In the genomic region with DNA sequence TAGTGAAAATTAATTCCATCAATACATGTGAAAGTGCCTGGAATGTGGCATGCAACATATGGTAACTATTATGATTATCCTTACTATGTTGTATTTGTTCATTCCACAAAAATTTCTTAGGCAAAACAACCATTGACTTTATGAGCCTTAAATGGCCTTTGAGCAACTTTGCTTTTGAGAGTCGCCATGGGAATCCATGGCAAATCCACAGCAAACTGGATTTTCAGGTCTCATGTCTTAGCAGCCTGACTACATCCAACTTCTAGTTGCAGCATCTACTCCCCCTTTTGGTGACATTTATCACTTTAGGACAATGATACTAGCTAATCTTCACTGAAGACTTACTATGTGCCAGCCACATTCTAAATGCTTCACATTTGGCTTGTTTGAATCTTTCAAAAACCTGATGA, we compare ENCODE assay signal across 13 cellular contexts. TPM values are rescaled to one million over a fixed set of nuclear protein-coding genes. Genes with fewer than 3 reads are reported as not detected.
DNase-seq lines count a peak whose midpoint lies in the region; ATAC-seq, FAIRE-seq and TF ChIP-seq lines count a peak whose summit lies in the region.
"Had no signal": no experiment of that assay in that cellular context is flagged by ENCODE, and none has a peak within 500 bp of the region (broad histone marks: within the 10 kb centered on the region; RNA-seq: fewer than 3 reads in every experiment).

No MANE protein-coding gene starts in this region.

- ATAC-seq in GM23338 (no peak), GM12878 (no peak)
- no peak for ATAC-seq in activated CD4-positive, alpha-beta T cell treated with anti-CD3 and anti-CD28 coated beads for 36 hours
- ATAC-seq in CD8-positive, alpha-beta T cell: no peak

- no peaks in the 10 kb centered on the region for H3K79me2 ChIP-seq in GM23338 (replicated peaks; ENCODE audit: insufficient read depth)
- H3K79me2 ChIP-seq in GM12878 (ENCODE audit: control insufficient read depth, insufficient read depth, low read length): no peaks in the 10 kb centered on the region
- H3K79me2 ChIP-seq: parathyroid adenoma had no signal

- no peak overlapping the region for H3K4me2 ChIP-seq in GM23338
- H3K4me2 ChIP-seq in GM12878 (ENCODE audit: control insufficient read depth, insufficient read depth): no peak overlapping the region
- H3K4me2 ChIP-seq: BLaER1 had no signal

- CTCF ChIA-PET in GM12878 (lab: Yijun Ruan, JAX): interaction anchor here (1.0 to 1.8 kb wide), 4 partner anchors 15 to 436 kb away, joined by 3 to 7 read pairs (median 4); no protein-coding TSS in a partner anchor
- CTCF ChIA-PET in activated CD4-positive, alpha-beta T cell treated with anti-CD3 and anti-CD28 coated beads for 36 hours (lab: Charles Lee): interaction anchor here (0.6 to 1.0 kb wide), 2 partner anchors 12 to 30 kb away, joined by 3 read pairs; no protein-coding TSS in a partner anchor
- CTCF ChIA-PET in CD8-positive, alpha-beta T cell (lab: Charles Lee): interaction anchor here (1.0 to 1.5 kb wide), 3 partner anchors 18 to 59 kb away, joined by 3 to 4 read pairs (median 3); no protein-coding TSS in a partner anchor

- in situ Hi-C loops in GM12878 (cut with MboI): no loop called here

- SMC1A ChIA-PET in GM12878 (lab: Charles Lee; ENCODE audit: uncharacterized antibody, unreplicated experiment): interaction anchor here (1.3 to 2.0 kb wide), 4 partner anchors 26 to 199 kb away, joined by 3 to 4 read pairs (median 4); no protein-coding TSS in a partner anchor

- H3K4me1 ChIP-seq in GM23338 (ENCODE audit: insufficient read depth): no peaks in the 10 kb centered on the region
- no peaks in the 10 kb centered on the region for H3K4me1 ChIP-seq in GM12878 (ENCODE audit: control insufficient read depth, insufficient read depth, low read length)
- no peaks in the 10 kb centered on the region for H3K4me1 ChIP-seq in CD8-positive, alpha-beta T cell (ENCODE audit: insufficient read depth, low read length)
- H3K4me1 ChIP-seq: BLaER1, parathyroid adenoma had no signal

- no peak overlapping the region for H3K27ac Mint-ChIP-seq in GM23338
- H3K27ac Mint-ChIP-seq in activated CD4-positive, alpha-beta T cell treated with anti-CD3 and anti-CD28 coated beads for 36 hours: no peak overlapping the region
- no peak overlapping the region for H3K27ac Mint-ChIP-seq in CD8-positive, alpha-beta T cell

- TF ChIP-seq CTCF in AG09319 (IDR thresholded peaks at IDR 0.05; ENCODE audit: low read depth, low read length) (peak; percentile 9), GM23338 (conservative IDR thresholded peaks at IDR 0.05; ENCODE audit: low read depth in 2 of 2) (peak in 1 of 2 experiments; percentile 28; a peak in 2 of 4 replicates), GM12878 (IDR thresholded peaks at IDR 0.05 in 2 of 3, conservative IDR thresholded peaks at IDR 0.05 in 1 of 3; ENCODE audit: control insufficient read depth in 2 of 3, extremely low read depth in 1 of 3, insufficient read depth in 1 of 3, low read depth in 3 of 3, low read length in 3 of 3) (no peak; a peak in 1 of 6 replicates)
- no peak for TF ChIP-seq CTCF in CD8-positive, alpha-beta T cell (IDR thresholded peaks at IDR 0.05)

- H3K9me2 ChIP-seq in GM23338 (ENCODE audit: insufficient read depth): 0 out of 2 replicates have a peak, but pooled peaks cover 4% of the 10 kb centered on the region

- H3K9me3 ChIP-seq in GM12878 (replicated peaks; ENCODE audit: control insufficient read depth, insufficient read depth, low read length): peaks cover 5% of the 10 kb centered on the region; the same call in 2 of the 3 replicates
- H3K9me3 ChIP-seq in CD8-positive, alpha-beta T cell (ENCODE audit: low read length): no peaks in the 10 kb centered on the region
- H3K9me3 ChIP-seq: BLaER1 had no signal

- no peaks in the 10 kb centered on the region for H3K36me3 Mint-ChIP-seq in GM23338 (ENCODE audit: low read depth)
- H3K36me3 Mint-ChIP-seq in activated CD4-positive, alpha-beta T cell treated with anti-CD3 and anti-CD28 coated beads for 36 hours (ENCODE audit: low read depth): no peaks in the 10 kb centered on the region
- no peaks in the 10 kb centered on the region for H3K36me3 Mint-ChIP-seq in CD8-positive, alpha-beta T cell

- peak; percentile 27; the same call in 1 of the 2 replicates for TF ChIP-seq RAD21 in GM12878 (IDR thresholded peaks at IDR 0.05; ENCODE audit: insufficient read depth, low read depth, low read length)

- DNase-seq in AG09319 (ENCODE audit: extremely low read depth, low read depth): peak; percentile 73
- DNase-seq in GM23338 (ENCODE audit: low spot score): peak; percentile 32
- no peak for DNase-seq in GM12878 (ENCODE audit: low read depth, low spot score)
- DNase-seq in iPS-NIHi7 (ENCODE audit: extremely low spot score): peak; percentile 20
- no peak for DNase-seq in activated CD4-positive, alpha-beta T cell treated with anti-CD3 and anti-CD28 coated beads for 36 hours
- DNase-seq in head of caudate nucleus: no peak
- no peak for DNase-seq in NCI-H82 treated with DMSO at 0.1 percent for 48 hours (lab: John Stamatoyannopoulos, UW; ENCODE audit: unreplicated experiment)
- no peak for DNase-seq in CD8-positive, alpha-beta T cell
- DNase-seq: NCI-H1436 treated with DMSO at 0.1 percent for 48 hours, NCI-H526 had no signal

- H3K27me3 ChIP-seq in GM23338 (ENCODE audit: insufficient read depth) (no peaks in the 10 kb centered on the region), GM12878 (replicated peaks in 1 of 2; ENCODE audit: control insufficient read depth in 2 of 2, insufficient read depth in 2 of 2, low read length in 1 of 2) (no peaks in the 10 kb centered on the region)
- H3K27me3 ChIP-seq in CD8-positive, alpha-beta T cell (ENCODE audit: insufficient read depth, low read length): no peaks in the 10 kb centered on the region
- H3K27me3 ChIP-seq: BLaER1 had no signal

- H3K4me3 ChIP-seq in GM23338 (no peak overlapping the region), GM12878 (no peak overlapping the region)
- H3K4me3 ChIP-seq in CD8-positive, alpha-beta T cell (ENCODE audit: low read depth, low read length): no peak overlapping the region
- H3K4me3 ChIP-seq: BLaER1 had no signal

- TF ChIP-seq POLR2A in GM12878 (IDR thresholded peaks at IDR 0.05; ENCODE audit: low read depth, low read length): no peak

- H3K27ac ChIP-seq in GM23338 (ENCODE audit: low read depth): no peak overlapping the region
- no peak overlapping the region for H3K27ac ChIP-seq in GM12878 (ENCODE audit: control insufficient read depth, insufficient read depth)
- H3K27ac ChIP-seq in CD8-positive, alpha-beta T cell (ENCODE audit: low read depth, low read length): no peak overlapping the region
- H3K27ac ChIP-seq: BLaER1, parathyroid adenoma had no signal

- H2AFZ ChIP-seq in GM23338 (no peak overlapping the region), GM12878 (ENCODE audit: control insufficient read depth, low read depth, low read length) (no peak overlapping the region)
- H2AFZ ChIP-seq: parathyroid adenoma had no signal

- no peaks in the 10 kb centered on the region; the same call in 2 of the 3 replicates for H3K4me1 Mint-ChIP-seq in GM23338
- H3K4me1 Mint-ChIP-seq in activated CD4-positive, alpha-beta T cell treated with anti-CD3 and anti-CD28 coated beads for 36 hours: no peaks in the 10 kb centered on the region
- H3K4me1 Mint-ChIP-seq in CD8-positive, alpha-beta T cell (ENCODE audit: low read depth): no peaks in the 10 kb centered on the region

- H3K9me3 Mint-ChIP-seq in GM23338: no peaks in the 10 kb centered on the region; the same call in 2 of the 3 replicates
- peaks cover 2% of the 10 kb centered on the region for H3K9me3 Mint-ChIP-seq in activated CD4-positive, alpha-beta T cell treated with anti-CD3 and anti-CD28 coated beads for 36 hours (ENCODE audit: low read depth)
- no peaks in the 10 kb centered on the region for H3K9me3 Mint-ChIP-seq in CD8-positive, alpha-beta T cell

- FAIRE-seq in GM12878 (lab: Jason Lieb, UNC): no peak
- FAIRE-seq: bronchial epithelial cell had no signal

- RAD21 ChIA-PET in GM12878 (lab: Charles Lee; ENCODE audit: unreplicated experiment): interaction anchor here (0.6 to 1.2 kb wide), 4 partner anchors 33 to 125 kb away, joined by 3 to 4 read pairs (median 3); no protein-coding TSS in a partner anchor

- H3K27me3 Mint-ChIP-seq in GM23338 (ENCODE audit: insufficient read depth, low read depth, poor library complexity): no peaks in the 10 kb centered on the region
- H3K27me3 Mint-ChIP-seq in activated CD4-positive, alpha-beta T cell treated with anti-CD3 and anti-CD28 coated beads for 36 hours: no peaks in the 10 kb centered on the region
- no peaks in the 10 kb centered on the region for H3K27me3 Mint-ChIP-seq in CD8-positive, alpha-beta T cell (ENCODE audit: low read depth)

- H3K36me3 ChIP-seq in GM23338 (ENCODE audit: insufficient read depth) (no peaks in the 10 kb centered on the region), GM12878 (ENCODE audit: control insufficient read depth in 2 of 2, insufficient read depth in 2 of 2, low read length in 1 of 2) (no peaks in the 10 kb centered on the region)
- no peaks in the 10 kb centered on the region for H3K36me3 ChIP-seq in CD8-positive, alpha-beta T cell (ENCODE audit: insufficient read depth, low read length)
- H3K36me3 ChIP-seq: BLaER1 had no signal

- H3F3A ChIP-seq in GM23338 (replicated peaks; ENCODE audit: low read depth): no peaks in the 10 kb centered on the region

- POLR2A ChIA-PET in GM12878 (lab: Charles Lee): no interaction called here
- POLR2A ChIA-PET in activated CD4-positive, alpha-beta T cell treated with anti-CD3 and anti-CD28 coated beads for 36 hours (lab: Charles Lee): no interaction called here
- POLR2A ChIA-PET in CD8-positive, alpha-beta T cell (lab: Charles Lee): interaction anchor here (1.6 kb wide), 1 partner anchor 13 kb away, joined by 3 read pairs; no protein-coding TSS in a partner anchor

- TF ChIP-seq EP300 in GM12878 (IDR thresholded peaks at IDR 0.05; ENCODE audit: borderline replicate concordance in 1 of 2, control insufficient read depth in 1 of 2, low read depth in 2 of 2, low read length in 2 of 2): no peak

- 100% methylated on average over 1 of the region's 1 CpG for WGBS in GM12878 (ENCODE audit: insufficient coverage, insufficient replicate concordance, low lambda C conversion rate, missing lambda C conversion rate)

- intact Hi-C loops in GM12878 (cut with micrococcal nuclease; ENCODE audit: unreplicated experiment): no loop called here
- intact Hi-C loops in activated CD4-positive, alpha-beta T cell treated with anti-CD3 and anti-CD28 coated beads for 36 hours (cut with DNase I, micrococcal nuclease): no loop called here
- intact Hi-C loops in head of caudate nucleus (cut with DNase I): no loop called here
- intact Hi-C loops in CD8-positive, alpha-beta T cell (cut with DNase I, micrococcal nuclease): no loop called here

- no peak overlapping the region for H3K9ac ChIP-seq in GM12878 (ENCODE audit: control insufficient read depth, insufficient read depth, low read length)
- H3K9ac ChIP-seq: BLaER1, parathyroid adenoma had no signal

- no TSS peak for BruUV-seq in GM12878 (replicated peaks; lab: Mats Ljungman, UMichigan)

- H4K20me1 ChIP-seq in GM23338 (replicated peaks; ENCODE audit: insufficient read depth) (no peaks in the 10 kb centered on the region), GM12878 (ENCODE audit: control insufficient read depth, insufficient read depth) (no peaks in the 10 kb centered on the region)
- H4K20me1 ChIP-seq: BLaER1 had no signal

- H3K4me3 Mint-ChIP-seq in GM23338: no peak overlapping the region
- no peak overlapping the region for H3K4me3 Mint-ChIP-seq in activated CD4-positive, alpha-beta T cell treated with anti-CD3 and anti-CD28 coated beads for 36 hours
- H3K4me3 Mint-ChIP-seq in CD8-positive, alpha-beta T cell: no peak overlapping the region

RNA-seq across cellular contexts. Expression of a gene that starts 56.8 kb away (rescaled TPM):
- 1.7 and 2.8 TPM in 2 replicates for total RNA-seq in GM23338 (2014; rRNA removed; shearing (Covaris generic))
- polyA plus RNA-seq in GM23338 (2016; fragmentation: Nextera tagmentation; extraction: Ambion mirVana): 0.70 and 1.5 TPM in 2 replicates
- 0.23 and 0.29 TPM in 2 replicates for total RNA-seq in GM12878 (2013; cell fraction: nucleolus; rRNA removed)
- total RNA-seq in GM12878 (2014; rRNA removed): 0.28 TPM in 1 of 2 replicates, not detected in the other
- 0.09 and 0.22 TPM in 2 replicates for total RNA-seq in GM12878 (2014; rRNA removed; fragmentation: Illumina TruSeq; extraction: Trizol)
- 0.08 and 0.13 TPM in 2 replicates for total RNA-seq in GM12878 (2021)
- polyA plus RNA-seq in GM12878 (2011; ENCODE audit: low read depth): not detected
- polyA plus RNA-seq in GM12878 (2011; rRNA removed): 0.01 TPM in 1 of 2 replicates, not detected in the other
- polyA plus RNA-seq in GM12878 (2011; cell fraction: cytosol; rRNA removed): 0.03 TPM in 1 of 2 replicates, not detected in the other
- polyA plus RNA-seq in GM12878 (2011; cell fraction: nucleus; rRNA removed): 0.04 TPM in 1 of 2 replicates, not detected in the other
- polyA plus RNA-seq in GM12878 (2012): 0.03 and 0.06 TPM in 2 replicates
- 0.01 and 0.65 TPM in 2 replicates for polyA plus RNA-seq in GM12878 (2014; fragmentation: Illumina TruSeq; extraction: Trizol)
- polyA plus RNA-seq in GM12878 (2014; fragmentation: Nextera tagmentation; extraction: Ambion mirVana): under 1 TPM in 1 of 2 experiments, not detected in 1; 0.24 TPM
- 0.03 and 0.14 TPM in 2 replicates for polyA plus RNA-seq in GM12878 (2014; rRNA removed)
- under 1 TPM; 0.29 to 0.84 TPM for polyA plus RNA-seq in GM12878 (2016; fragmentation: Nextera tagmentation; extraction: Ambion mirVana)
- under 0.01 and 0.26 TPM in 2 replicates for polyA minus RNA-seq in GM12878 (2011; rRNA and poly(A)+ RNA removed)
- not detected in 2 replicates for polyA minus RNA-seq in GM12878 (2011; cell fraction: cytosol; rRNA and poly(A)+ RNA removed)
- 0.12 and 0.38 TPM in 2 replicates for polyA minus RNA-seq in GM12878 (2011; cell fraction: nucleus; rRNA and poly(A)+ RNA removed)
- not detected for total RNA-seq in activated CD4-positive, alpha-beta T cell treated with anti-CD3 and anti-CD28 coated beads for 36 hours
- not detected for total RNA-seq in CD8-positive, alpha-beta T cell

Comparison
In these comparisons a context has a peak if more than half of its experiments do, and no peak if none do; other contexts are left out.
1. DNase-seq: peak in AG09319 (single experiment), GM23338 (single experiment) and iPS-NIHi7 (single experiment); none in GM12878 (single experiment), activated CD4-positive, alpha-beta T cell treated with anti-CD3 and anti-CD28 coated beads for 36 hours (single experiment), head of caudate nucleus (0 of 42), NCI-H82 treated with DMSO at 0.1 percent for 48 hours (single experiment) and CD8-positive, alpha-beta T cell (0 of 7).